ENCODE assay signal across 30 cellular contexts in genomic region chr11:68667511-68668253, GRCh38. TPM values are rescaled to one million over a fixed set of nuclear protein-coding genes. Genes with fewer than 3 reads are reported as not detected.
A peak's percentile ranks its signal among the peaks of the same experiment; 100 is the strongest.
DNase-seq lines count a peak whose midpoint lies in the region; ATAC-seq and TF ChIP-seq lines count a peak whose summit lies in the region.
"Had no signal": no experiment of that assay in that cellular context is flagged by ENCODE, and none has a peak within 500 bp of the region (broad histone marks: within the 10 kb centered on the region; RNA-seq: fewer than 3 reads in every experiment).

No MANE protein-coding gene starts in this region.

- no peaks in the 10 kb centered on the region for H3K36me3 Mint-ChIP-seq in GM23338 (ENCODE audit: low read depth)
- no peaks in the 10 kb centered on the region for H3K36me3 Mint-ChIP-seq in mesothelial cell of epicardium

- ATAC-seq in GM23338 (no peak), RWPE2 (ENCODE audit: low read depth) (peak; percentile 14; the same call in 1 of the 3 replicates), HG03045 (IDR thresholded peaks at IDR 0.05; ENCODE audit: unreplicated experiment) (no peak)
- ATAC-seq: GM12878, Right ventricle myocardium inferior, SK-N-SH treated with all-trans-retinoic acid at 6 μM for 48 hours had no signal

- H3K4me2 ChIP-seq in GM23338 = no peak overlapping the region
- H3K4me2 ChIP-seq in osteoblast (ENCODE audit: insufficient read depth, low read length) = no peak overlapping the region
- H3K4me2 ChIP-seq: BLaER1 treated with 17β-estradiol and CSF1 and Interleukin-3, amounts not matched to agents 10 nM and 100 nM had no signal

- DNase-seq in GM23338 (ENCODE audit: low spot score) = no peak
- peak; percentile 32 for DNase-seq in RWPE2 (ENCODE audit: low spot score)
- DNase-seq in mesothelial cell of epicardium (ENCODE audit: low spot score in 2 of 2, unreplicated experiment in 2 of 2) = no peak
- peak; percentile 41 for DNase-seq in spleen
- no peak for DNase-seq in superior temporal gyrus (ENCODE audit: extremely low spot score)
- DNase-seq in NCI-H1092 (lab: John Stamatoyannopoulos, UW) = no peak
- no peak for DNase-seq in osteoblast (ENCODE audit: insufficient read length, low spot score, missing footprints)
- DNase-seq: AML-193; CD4-positive, alpha-beta T cell; DMS79; EL; GDM1; HFFc6; KBM-7; MV-4-11; NCI-H1105 treated with DMSO at 0.1 percent for 48 hours; NCI-H146; NCI-H1930; NCI-H446; NCI-H524 treated with DMSO at 0.1 percent for 48 hours; NCI-H774; SJCRH30 had no signal

- H3K36me3 ChIP-seq in GM23338 (ENCODE audit: insufficient read depth) = no peaks in the 10 kb centered on the region
- H3K36me3 ChIP-seq in RWPE2 (ENCODE audit: low read depth) = no peaks in the 10 kb centered on the region
- no peaks in the 10 kb centered on the region for H3K36me3 ChIP-seq in spleen
- H3K36me3 ChIP-seq in osteoblast (ENCODE audit: insufficient read depth, low read length) = no peaks in the 10 kb centered on the region
- H3K36me3 ChIP-seq: BLaER1 treated with 17β-estradiol and CSF1 and Interleukin-3, amounts not matched to agents 10 nM and 100 nM; SJCRH30 had no signal

- H4K20me1 ChIP-seq in GM23338 (replicated peaks; ENCODE audit: insufficient read depth) (no peaks in the 10 kb centered on the region), osteoblast (ENCODE audit: insufficient read depth, low read length) (peaks cover 2% of the 10 kb centered on the region)

- H3K4me1 ChIP-seq in GM23338 (ENCODE audit: insufficient read depth) (no peaks in the 10 kb centered on the region; the same call in 1 of the 2 replicates), RWPE2 (ENCODE audit: insufficient read depth, poor library complexity, severe bottlenecking) (no peaks in the 10 kb centered on the region), spleen (no peaks in the 10 kb centered on the region), osteoblast (ENCODE audit: insufficient read depth, low read length) (no peaks in the 10 kb centered on the region)
- H3K4me1 ChIP-seq: SJCRH30 had no signal

- peak overlapping the region; percentile 56; the same call in 1 of the 2 replicates for H2AFZ ChIP-seq in GM23338
- no peak overlapping the region for H2AFZ ChIP-seq in osteoblast (ENCODE audit: low read length)

- peaks cover 6% of the 10 kb centered on the region for H3K27me3 Mint-ChIP-seq in GM23338 (ENCODE audit: insufficient read depth, low read depth, poor library complexity)
- peaks cover 23% of the 10 kb centered on the region for H3K27me3 Mint-ChIP-seq in mesothelial cell of epicardium (ENCODE audit: low read depth)
- H3K27me3 Mint-ChIP-seq: CD4-positive, alpha-beta T cell had no signal

- H3K9me3 ChIP-seq in RWPE2 (ENCODE audit: severe bottlenecking) = no peaks in the 10 kb centered on the region
- H3K9me3 ChIP-seq in spleen = no peaks in the 10 kb centered on the region
- no peaks in the 10 kb centered on the region for H3K9me3 ChIP-seq in osteoblast (ENCODE audit: low read depth, low read length)

- WGBS in spleen, 5 donors = 77 to 86% (median 83%) methylated on average over 18 to 19 of the region's 19 CpGs

- H3K9me3 Mint-ChIP-seq in GM23338 (peaks cover 2% of the 10 kb centered on the region; the same call in 1 of the 3 replicates), mesothelial cell of epicardium (no peaks in the 10 kb centered on the region)
- H3K9me3 Mint-ChIP-seq: CD4-positive, alpha-beta T cell had no signal

- TF ChIP-seq CTCF in GM23338 (conservative IDR thresholded peaks at IDR 0.05; ENCODE audit: low read depth in 2 of 2) (no peak), RWPE2 (IDR thresholded peaks at IDR 0.05; ENCODE audit: poor library complexity, severe bottlenecking) (no peak), mesothelial cell of epicardium (IDR thresholded peaks at IDR 0.05; ENCODE audit: unreplicated experiment) (no peak), spleen (IDR thresholded peaks at IDR 0.05 in 8 of 11, conservative IDR thresholded peaks at IDR 0.05 in 3 of 11) (no peak), osteoblast (IDR thresholded peaks at IDR 0.05; ENCODE audit: extremely low read depth, low read depth, low read length) (no peak)

- H3K79me2 ChIP-seq in GM23338 (replicated peaks; ENCODE audit: insufficient read depth) = no peaks in the 10 kb centered on the region
- H3K79me2 ChIP-seq in osteoblast (ENCODE audit: insufficient read depth, low read length) = no peaks in the 10 kb centered on the region

- H3K4me1 Mint-ChIP-seq in GM23338 (peaks cover 8% of the 10 kb centered on the region), mesothelial cell of epicardium (no peaks in the 10 kb centered on the region)

- no peak overlapping the region for H3K27ac ChIP-seq in GM23338 (ENCODE audit: low read depth)
- no peak overlapping the region for H3K27ac ChIP-seq in RWPE2 (ENCODE audit: poor library complexity, severe bottlenecking)
- no peak overlapping the region for H3K27ac ChIP-seq in spleen
- no peak overlapping the region for H3K27ac ChIP-seq in osteoblast (ENCODE audit: low read depth, low read length)
- H3K27ac ChIP-seq: BLaER1 treated with 17β-estradiol and CSF1 and Interleukin-3, amounts not matched to agents 10 nM and 100 nM; SJCRH30 had no signal

- H3K27me3 ChIP-seq in GM23338 (ENCODE audit: insufficient read depth) (no peaks in the 10 kb centered on the region), RWPE2 (ENCODE audit: insufficient read depth, poor library complexity, severe bottlenecking) (no peaks in the 10 kb centered on the region), spleen (replicated peaks in 1 of 7) (peaks cover 0 to 56% (median 0%) of the 10 kb centered on the region in 7 donors), osteoblast (ENCODE audit: insufficient read depth, low read length) (peaks cover 24% of the 10 kb centered on the region)
- H3K27me3 ChIP-seq: SJCRH30 had no signal

- TF ChIP-seq POLR2A in spleen (IDR thresholded peaks at IDR 0.05) = no peak

- no peak overlapping the region for H3K4me3 ChIP-seq in GM23338
- no peak overlapping the region for H3K4me3 ChIP-seq in RWPE2 (ENCODE audit: severe bottlenecking)
- H3K4me3 ChIP-seq in spleen = no peak overlapping the region
- H3K4me3 ChIP-seq in osteoblast (ENCODE audit: insufficient read depth, low read length) = no peak overlapping the region
- H3K4me3 ChIP-seq: BLaER1 treated with 17β-estradiol and CSF1 and Interleukin-3, amounts not matched to agents 10 nM and 100 nM; GM12878; SJCRH30 had no signal

- H3F3A ChIP-seq in GM23338 (replicated peaks; ENCODE audit: low read depth) = no peaks in the 10 kb centered on the region

- H3K27ac Mint-ChIP-seq in GM23338 = no peak overlapping the region
- peak overlapping the region; percentile 21 for H3K27ac Mint-ChIP-seq in mesothelial cell of epicardium
- H3K27ac Mint-ChIP-seq: CD4-positive, alpha-beta T cell; HFFc6 had no signal

- intact Hi-C loops in spleen (cut with DNase I; ENCODE audit: low total_unique reads) = no loop called here

- H3K4me3 Mint-ChIP-seq in GM23338 (no peak overlapping the region), mesothelial cell of epicardium (no peak overlapping the region)
- H3K4me3 Mint-ChIP-seq: CD4-positive, alpha-beta T cell; HFFc6 had no signal

- no peaks in the 10 kb centered on the region for H3K9me2 ChIP-seq in GM23338 (ENCODE audit: insufficient read depth)

TF ChIP-seq in GM23338, 12 proteins besides CTCF, POLR2A, EP300 and RAD21 (continues in another document):
- TF ChIP-seq POLR2AphosphoS5 (IDR thresholded peaks at IDR 0.05; ENCODE audit: low read depth) = no peak
- TF ChIP-seq REST (IDR thresholded peaks at IDR 0.05; ENCODE audit: unreplicated experiment) = no peak
- no peak for TF ChIP-seq JUNB (IDR thresholded peaks at IDR 0.05; ENCODE audit: unreplicated experiment)
- no peak for TF ChIP-seq STAT1 (IDR thresholded peaks at IDR 0.05; ENCODE audit: unreplicated experiment)
- TF ChIP-seq ZNF114 (CRISPR knock-in tag; IDR thresholded peaks at IDR 0.05) = no peak
- no peak for TF ChIP-seq ETS1 (IDR thresholded peaks at IDR 0.05)

RNA-seq across cellular contexts. Expression of gene GAL, which starts 16.7 kb away (rescaled TPM):
- 80.9 and 82.8 TPM in 2 replicates for total RNA-seq in GM23338 (2014; rRNA removed; shearing (Covaris generic))
- 691 and 693 TPM in 2 replicates for polyA plus RNA-seq in GM23338 (2016; fragmentation: Nextera tagmentation; extraction: Ambion mirVana)
- total RNA-seq in mesothelial cell of epicardium = 0.38 to 0.66 TPM (median 0.38 TPM) in 3 replicates
- total RNA-seq in spleen = not detected
- polyA plus RNA-seq in spleen = not detected
- not detected in 2 replicates for total RNA-seq in osteoblast
- total RNA-seq: CD4-positive, alpha-beta T cell; GM12878; H4; LHCN-M2; MCF 10A; Right ventricle myocardium inferior; SJCRH30 had no signal

Comparison
In these comparisons a context has a peak if more than half of its experiments do, and no peak if none do; other contexts are left out.
1. DNase-seq: peak in RWPE2 (single experiment) and spleen (single experiment); none in GM23338 (single experiment), mesothelial cell of epicardium (0 of 2), superior temporal gyrus (single experiment), NCI-H1092 (single experiment) and osteoblast (single experiment).
2. RNA of gene GAL, which starts 16.7 kb away (total RNA-seq): 80.9 to 82.8 TPM in GM23338; 0.38 to 0.66 TPM in mesothelial cell of epicardium, not detected in spleen and not detected in osteoblast; every median in the first group is over 10 times any median in the second.